In the genomic region with DNA sequence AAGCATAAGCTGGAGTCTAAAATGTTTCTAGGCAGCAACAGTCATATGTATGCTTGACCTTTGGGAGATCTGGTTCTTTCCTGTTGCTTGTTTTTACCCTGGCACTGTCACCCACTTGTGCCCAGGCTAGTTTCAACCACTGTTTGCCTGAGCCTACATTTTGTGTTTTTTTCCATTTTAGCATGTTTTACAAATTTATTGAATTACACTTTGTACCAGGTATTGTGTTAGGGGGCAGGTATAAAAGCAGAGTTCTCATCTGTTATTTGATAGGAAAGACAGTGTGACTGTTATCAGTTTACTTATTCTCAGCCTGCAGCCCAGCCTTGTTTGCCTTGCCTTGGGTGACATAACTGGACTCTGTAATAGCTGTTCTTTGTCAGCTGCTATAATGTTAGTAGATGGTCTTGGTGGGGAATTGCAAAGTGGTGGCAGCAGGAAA, we compare ENCODE assay signal across 9 cellular contexts.
DNase-seq lines count a peak whose midpoint lies in the region; ATAC-seq and TF ChIP-seq lines count a peak whose summit lies in the region.
"Had no signal": no experiment of that assay in that cellular context is flagged by ENCODE, and none has a peak within 500 bp of the region (broad histone marks: within the 10 kb centered on the region; RNA-seq: fewer than 3 reads in every experiment).

No MANE protein-coding gene starts in this region.

- ATAC-seq in GM19025 (IDR thresholded peaks at IDR 0.05; ENCODE audit: low read depth, unreplicated experiment) = peak; percentile 36
- peak; percentile 31 for ATAC-seq in HG02642 (IDR thresholded peaks at IDR 0.05; ENCODE audit: poor library complexity, unreplicated experiment)
- no peak for ATAC-seq in upper lobe of right lung

- H3K27ac ChIP-seq in osteoblast (ENCODE audit: low read depth, low read length) (no peak overlapping the region), upper lobe of right lung (no peak overlapping the region), thyroid gland (no peak overlapping the region)
- H3K27ac ChIP-seq: parathyroid adenoma had no signal

- TF ChIP-seq CTCF in osteoblast (IDR thresholded peaks at IDR 0.05; ENCODE audit: extremely low read depth, low read depth, low read length) (no peak), upper lobe of right lung (IDR thresholded peaks at IDR 0.05) (no peak), thyroid gland (IDR thresholded peaks at IDR 0.05) (no peak)

- peak overlapping the region; percentile 63 for H3K4me2 ChIP-seq in osteoblast (ENCODE audit: insufficient read depth, low read length)

- H4K20me1 ChIP-seq in osteoblast (ENCODE audit: insufficient read depth, low read length) = no peaks in the 10 kb centered on the region

- H3K4me1 ChIP-seq in osteoblast (ENCODE audit: insufficient read depth, low read length) (no peaks in the 10 kb centered on the region), upper lobe of right lung (peaks cover 10% of the 10 kb centered on the region), thyroid gland (peaks cover 0 to 5% of the 10 kb centered on the region in 2 donors)
- H3K4me1 ChIP-seq: parathyroid adenoma had no signal

- intact Hi-C loops in upper lobe of right lung (cut with DNase I) (no loop called here), thyroid gland (cut with DNase I) (no loop called here)

- H2AFZ ChIP-seq in osteoblast (ENCODE audit: low read length) = peak overlapping the region; percentile 63
- H2AFZ ChIP-seq: parathyroid adenoma had no signal

- H3K36me3 ChIP-seq in osteoblast (ENCODE audit: insufficient read depth, low read length) = no peaks in the 10 kb centered on the region
- no peaks in the 10 kb centered on the region for H3K36me3 ChIP-seq in upper lobe of right lung
- H3K36me3 ChIP-seq in thyroid gland = no peaks in the 10 kb centered on the region

- H3K79me2 ChIP-seq in osteoblast (ENCODE audit: insufficient read depth, low read length) = no peaks in the 10 kb centered on the region

- TF ChIP-seq POLR2A in thyroid gland (IDR thresholded peaks at IDR 0.05) = no peak

- H3K27me3 ChIP-seq in osteoblast (ENCODE audit: insufficient read depth, low read length) = no peaks in the 10 kb centered on the region
- H3K27me3 ChIP-seq in upper lobe of right lung = no peaks in the 10 kb centered on the region
- no peaks in the 10 kb centered on the region for H3K27me3 ChIP-seq in thyroid gland

- H3K4me3 ChIP-seq in osteoblast (ENCODE audit: insufficient read depth, low read length) = no peak overlapping the region
- no peak overlapping the region for H3K4me3 ChIP-seq in upper lobe of right lung
- H3K4me3 ChIP-seq in thyroid gland (replicated peaks in 1 of 3) = no peak overlapping the region

- DNase-seq in NCI-H146 treated with DMSO at 0.1 percent for 48 hours (lab: John Stamatoyannopoulos, UW; ENCODE audit: unreplicated experiment) (peak; percentile 49), osteoblast (ENCODE audit: insufficient read length, low spot score, missing footprints) (peak; percentile 3), upper lobe of right lung (no peak), thyroid gland (no peak)
- DNase-seq in stimulated activated CD4-positive, alpha-beta T cell treated with anti-CD3 and anti-CD28 coated beads, Interleukin-4, amount 100 ng/mL, for 1 hour = no peak
- DNase-seq: islet precursor cell had no signal

- H3K9me3 ChIP-seq in osteoblast (ENCODE audit: low read depth, low read length) = no peaks in the 10 kb centered on the region
- no peaks in the 10 kb centered on the region for H3K9me3 ChIP-seq in upper lobe of right lung
- no peaks in the 10 kb centered on the region for H3K9me3 ChIP-seq in thyroid gland

Comparison
In these comparisons a context has a peak if more than half of its experiments do, and no peak if none do; other contexts are left out.
1. DNase-seq: peak in NCI-H146 treated with DMSO at 0.1 percent for 48 hours (single experiment) and osteoblast (single experiment); none in stimulated activated CD4-positive, alpha-beta T cell treated with anti-CD3 and anti-CD28 coated beads, Interleukin-4, amount 100 ng/mL, for 1 hour (single experiment), upper lobe of right lung (single experiment) and thyroid gland (0 of 2).